ENCODE assay signal across 12 cellular contexts in the genomic region with DNA sequence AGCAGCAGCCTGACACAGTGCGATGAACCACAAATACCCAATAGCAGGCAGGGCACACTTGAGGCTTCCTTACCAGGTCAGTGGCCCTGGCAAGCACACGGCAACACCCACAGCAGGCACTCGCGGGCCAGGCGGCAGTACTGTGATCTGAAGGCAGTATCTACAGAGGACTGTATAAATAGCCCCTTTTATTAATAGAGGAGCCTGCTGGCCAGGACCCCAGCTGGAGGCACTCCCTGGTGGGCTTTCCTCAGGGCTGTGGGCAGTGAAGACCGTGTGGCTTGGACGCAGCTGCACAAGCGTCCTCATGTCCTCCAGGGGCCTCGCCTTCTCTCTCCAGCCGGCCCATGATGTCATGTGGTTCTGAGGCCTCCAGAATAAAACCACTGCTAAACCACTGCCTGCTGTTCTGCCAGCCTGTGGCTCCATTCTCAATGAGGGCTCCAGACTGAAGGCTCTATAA. TPM values are rescaled to one million over a fixed set of nuclear protein-coding genes. Genes with fewer than 3 reads are reported as not detected.
DNase-seq lines count a peak whose midpoint lies in the region; ATAC-seq and TF ChIP-seq lines count a peak whose summit lies in the region.
"Had no signal": no experiment of that assay in that cellular context is flagged by ENCODE, and none has a peak within 500 bp of the region (broad histone marks: within the 10 kb centered on the region; RNA-seq: fewer than 3 reads in every experiment).

No MANE protein-coding gene starts in this region.

- intact Hi-C loops in lower lobe of right lung (cut with DNase I) = no loop called here
- intact Hi-C loops in activated T-helper 1 cell treated with anti-CD3 and anti-CD28 coated beads, Interleukin-12 subunit alpha, Interleukin-12 subunit beta, Interleukin-2, Interleukin-4 antibody, amounts not matched to agents 30 ng/mL and 10 ng/mL and 1 ng/mL, durations not matched to agents 14 hours and 24 hours and 36 hours (cut with micrococcal nuclease) = no loop called here

- no peaks in the 10 kb centered on the region for H3K27me3 Mint-ChIP-seq in activated T-helper 1 cell treated with anti-CD3 and anti-CD28 coated beads, Interleukin-12 subunit alpha, Interleukin-12 subunit beta, Interleukin-2, Interleukin-4 antibody, amounts not matched to agents 30 ng/mL and 10 ng/mL and 1 ng/mL, durations not matched to agents 14 hours and 24 hours and 36 hours (ENCODE audit: insufficient read depth)
- H3K27me3 Mint-ChIP-seq: IgD-negative memory B cell had no signal

- no peaks in the 10 kb centered on the region for H3K9me3 Mint-ChIP-seq in activated T-helper 1 cell treated with anti-CD3 and anti-CD28 coated beads, Interleukin-12 subunit alpha, Interleukin-12 subunit beta, Interleukin-2, Interleukin-4 antibody, amounts not matched to agents 30 ng/mL and 10 ng/mL and 1 ng/mL, durations not matched to agents 14 hours and 24 hours and 36 hours
- H3K9me3 Mint-ChIP-seq: IgD-negative memory B cell had no signal

- no peak for TF ChIP-seq CTCF in lower lobe of right lung (IDR thresholded peaks at IDR 0.05)

- peaks cover 40% of the 10 kb centered on the region for H3K4me1 Mint-ChIP-seq in activated T-helper 1 cell treated with anti-CD3 and anti-CD28 coated beads, Interleukin-12 subunit alpha, Interleukin-12 subunit beta, Interleukin-2, Interleukin-4 antibody, amounts not matched to agents 30 ng/mL and 10 ng/mL and 1 ng/mL, durations not matched to agents 14 hours and 24 hours and 36 hours (ENCODE audit: low read depth)
- H3K4me1 Mint-ChIP-seq: IgD-negative memory B cell had no signal

- peaks cover 28% of the 10 kb centered on the region for H3K36me3 ChIP-seq in lower lobe of right lung

- H3K27ac ChIP-seq in lower lobe of right lung = no peak overlapping the region
- H3K27ac ChIP-seq: left lung had no signal

- no peaks in the 10 kb centered on the region for H3K27me3 ChIP-seq in lower lobe of right lung (ENCODE audit: low read depth)
- H3K27me3 ChIP-seq: left lung had no signal

- DNase-seq in LHCN-M2 (ENCODE audit: low read depth) = peak; percentile 62
- peak; percentile 27 for DNase-seq in cerebellum (ENCODE audit: low spot score)
- no peak for DNase-seq in lower lobe of right lung
- DNase-seq in smooth muscle cell of the brain vasculature (ENCODE audit: low read depth, low spot score) = peak; percentile 62
- DNase-seq in activated T-helper 1 cell treated with anti-CD3 and anti-CD28 coated beads, Interleukin-12 subunit alpha, Interleukin-12 subunit beta, Interleukin-2, Interleukin-4 antibody, amounts not matched to agents 30 ng/mL and 10 ng/mL and 1 ng/mL, durations not matched to agents 14 hours and 24 hours and 36 hours (ENCODE audit: low spot score) = no peak
- DNase-seq: H7, left lung, T1000 had no signal

- peaks cover 27% of the 10 kb centered on the region for H3K4me1 ChIP-seq in lower lobe of right lung

- H3K27ac Mint-ChIP-seq in activated T-helper 1 cell treated with anti-CD3 and anti-CD28 coated beads, Interleukin-12 subunit alpha, Interleukin-12 subunit beta, Interleukin-2, Interleukin-4 antibody, amounts not matched to agents 30 ng/mL and 10 ng/mL and 1 ng/mL, durations not matched to agents 14 hours and 24 hours and 36 hours = no peak overlapping the region
- H3K27ac Mint-ChIP-seq: IgD-negative memory B cell had no signal

- peaks cover 25% of the 10 kb centered on the region for H3K36me3 Mint-ChIP-seq in activated T-helper 1 cell treated with anti-CD3 and anti-CD28 coated beads, Interleukin-12 subunit alpha, Interleukin-12 subunit beta, Interleukin-2, Interleukin-4 antibody, amounts not matched to agents 30 ng/mL and 10 ng/mL and 1 ng/mL, durations not matched to agents 14 hours and 24 hours and 36 hours (ENCODE audit: low read depth)
- H3K36me3 Mint-ChIP-seq: IgD-negative memory B cell had no signal

- no peaks in the 10 kb centered on the region for H3K9me3 ChIP-seq in lower lobe of right lung
- H3K9me3 ChIP-seq: left lung had no signal

- no peak overlapping the region for H3K4me3 ChIP-seq in lower lobe of right lung
- H3K4me3 ChIP-seq: left lung had no signal

- no peak overlapping the region for H3K4me3 Mint-ChIP-seq in activated T-helper 1 cell treated with anti-CD3 and anti-CD28 coated beads, Interleukin-12 subunit alpha, Interleukin-12 subunit beta, Interleukin-2, Interleukin-4 antibody, amounts not matched to agents 30 ng/mL and 10 ng/mL and 1 ng/mL, durations not matched to agents 14 hours and 24 hours and 36 hours
- H3K4me3 Mint-ChIP-seq: IgD-negative memory B cell had no signal

- ATAC-seq in lower lobe of right lung (peak; percentile 21 to 26), HG02884 (IDR thresholded peaks at IDR 0.05; ENCODE audit: unreplicated experiment) (no peak), GM18868 (IDR thresholded peaks at IDR 0.05; ENCODE audit: unreplicated experiment) (no peak), GM19324 (IDR thresholded peaks at IDR 0.05; ENCODE audit: low FRiP score, unreplicated experiment) (no peak)
- ATAC-seq: left lung had no signal

RNA-seq across cellular contexts. Expression of a gene that starts 44.1 kb away (rescaled TPM):
- total RNA-seq in LHCN-M2 (2014; rRNA removed) (2.6 and 3.0 TPM in 2 replicates), cerebellum (87.7 TPM), lower lobe of right lung (54.2 TPM)
- 4.8 TPM for polyA plus RNA-seq in LHCN-M2 (2012)
- 57.4 and 59.5 TPM in 2 replicates for total RNA-seq in activated T-helper 1 cell treated with anti-CD3 and anti-CD28 coated beads, Interleukin-12 subunit alpha, Interleukin-12 subunit beta, Interleukin-2, Interleukin-4 antibody, amounts not matched to agents 30 ng/mL and 10 ng/mL and 1 ng/mL, durations not matched to agents 14 hours and 24 hours and 36 hours

Comparison
In these comparisons a context has a peak if more than half of its experiments do, and no peak if none do; other contexts are left out.
1. DNase-seq: peak in LHCN-M2 (single experiment), cerebellum (single experiment) and smooth muscle cell of the brain vasculature (single experiment); none in lower lobe of right lung (single experiment) and activated T-helper 1 cell treated with anti-CD3 and anti-CD28 coated beads, Interleukin-12 subunit alpha, Interleukin-12 subunit beta, Interleukin-2, Interleukin-4 antibody, amounts not matched to agents 30 ng/mL and 10 ng/mL and 1 ng/mL, durations not matched to agents 14 hours and 24 hours and 36 hours (single experiment).
2. ATAC-seq: peak in lower lobe of right lung (2 of 2); none in HG02884 (single experiment), GM18868 (single experiment) and GM19324 (single experiment).
3. RNA of a gene that starts 44.1 kb away (total RNA-seq): 87.7 TPM in cerebellum (single experiment), 57.4 to 59.5 TPM in activated T-helper 1 cell treated with anti-CD3 and anti-CD28 coated beads, Interleukin-12 subunit alpha, Interleukin-12 subunit beta, Interleukin-2, Interleukin-4 antibody, amounts not matched to agents 30 ng/mL and 10 ng/mL and 1 ng/mL, durations not matched to agents 14 hours and 24 hours and 36 hours and 54.2 TPM in lower lobe of right lung (single experiment); 2.6 to 3.0 TPM in LHCN-M2; every median in the first group is over 10 times any median in the second.